Comparison of ENCODE assay signal across 17 cellular contexts in genomic region chr3:123753321-123753720, GRCh38.
DNase-seq lines count a peak whose midpoint lies in the region; ATAC-seq and TF ChIP-seq lines count a peak whose summit lies in the region.
"Had no signal": no experiment of that assay in that cellular context is flagged by ENCODE, and none has a peak within 500 bp of the region (broad histone marks: within the 10 kb centered on the region; RNA-seq: fewer than 3 reads in every experiment).

No MANE protein-coding gene starts in this region.

- TF ChIP-seq POLR2A in right lobe of liver (IDR thresholded peaks at IDR 0.05): no peak

- H3K27me3 Mint-ChIP-seq in CD4-positive, alpha-beta memory T cell: peaks cover 3 to 8% of the 10 kb centered on the region in 2 donors

- ATAC-seq in right lobe of liver (no peak), thoracic aorta (ENCODE audit: insufficient number of reproducible peaks, low FRiP score, low read depth) (no peak)

- peaks cover 0 to 5% (median 3%) of the 10 kb centered on the region in 4 donors for H3K4me1 Mint-ChIP-seq in CD4-positive, alpha-beta memory T cell

- no peaks in the 10 kb centered on the region for H3K36me3 Mint-ChIP-seq in CD4-positive, alpha-beta memory T cell

- no peak overlapping the region for H3K4me3 ChIP-seq in GM23248
- no peak overlapping the region for H3K4me3 ChIP-seq in ascending aorta
- no peak overlapping the region for H3K4me3 ChIP-seq in right lobe of liver
- no peak overlapping the region for H3K4me3 ChIP-seq in thoracic aorta
- no peak overlapping the region for H3K4me3 ChIP-seq in H7 (ENCODE audit: insufficient read depth, low read depth, low read length)
- no peak overlapping the region for H3K4me3 ChIP-seq in CD4-positive, alpha-beta memory T cell (ENCODE audit: low read length in 2 of 2)
- H3K4me3 ChIP-seq: HAP-1, Peyer's patch, SJSA1 had no signal

- H3K9me3 ChIP-seq in GM23248 (ENCODE audit: low read depth) (no peaks in the 10 kb centered on the region), ascending aorta (peaks cover 0 to 9% of the 10 kb centered on the region in 2 donors), right lobe of liver (no peaks in the 10 kb centered on the region), thoracic aorta (no peaks in the 10 kb centered on the region)
- H3K9me3 ChIP-seq in CD4-positive, alpha-beta memory T cell (ENCODE audit: control insufficient read depth in 1 of 2, low read length in 2 of 2): no peaks in the 10 kb centered on the region
- H3K9me3 ChIP-seq: HAP-1, Peyer's patch, SJSA1 had no signal

- H3K27ac ChIP-seq in GM23248: peak overlapping the region; percentile 31; the same call in 1 of the 2 replicates
- H3K27ac ChIP-seq in ascending aorta: peak overlapping the region; percentile 74 to 81
- peak overlapping the region in 2 of 3 donors; percentile 37 to 76 for H3K27ac ChIP-seq in right lobe of liver
- H3K27ac ChIP-seq in thoracic aorta: peak overlapping the region; percentile 72 to 84
- H3K27ac ChIP-seq in CD4-positive, alpha-beta memory T cell (ENCODE audit: low read depth, low read length): no peak overlapping the region
- H3K27ac ChIP-seq: C4-2B, Peyer's patch, SJSA1 had no signal

- H3K27ac Mint-ChIP-seq in CD4-positive, alpha-beta memory T cell: no peak overlapping the region

- POLR2A ChIA-PET in CD4-positive, alpha-beta memory T cell (lab: Charles Lee; ENCODE audit: partially characterized antibody): no interaction called here

- CTCF ChIA-PET in CD4-positive, alpha-beta memory T cell (lab: Charles Lee; ENCODE audit: partially characterized antibody): no interaction called here

- H2AFZ ChIP-seq in GM23248: no peak overlapping the region

- H3K4me3 Mint-ChIP-seq in CD4-positive, alpha-beta memory T cell: no peak overlapping the region

- DNase-seq in GM23248 (no peak), ascending aorta (ENCODE audit: low spot score in 2 of 2) (no peak), right lobe of liver (no peak), thoracic aorta (ENCODE audit: low spot score) (no peak), dermis blood vessel endothelial cell (no peak), H7 (no peak)
- DNase-seq in CD4-positive, alpha-beta memory T cell: no peak
- DNase-seq: DMS79, MM.1S, NCI-H1092 treated with DMSO at 0.1 percent for 48 hours, NCI-H2081, NCI-H446 treated with DMSO at 0.1 percent for 48 hours, NCI-H69, Peyer's patch had no signal

- no peak for TF ChIP-seq CTCF in ascending aorta (IDR thresholded peaks at IDR 0.05)
- TF ChIP-seq CTCF in right lobe of liver (IDR thresholded peaks at IDR 0.05): no peak
- TF ChIP-seq CTCF in thoracic aorta (IDR thresholded peaks at IDR 0.05): no peak

- H3F3A ChIP-seq in GM23248 (ENCODE audit: insufficient read depth): peaks cover 56% of the 10 kb centered on the region

- no peaks in the 10 kb centered on the region for H4K20me1 ChIP-seq in GM23248 (ENCODE audit: insufficient read depth)

- peaks cover 21% of the 10 kb centered on the region for H3K79me2 ChIP-seq in GM23248 (ENCODE audit: insufficient read depth)

- no peaks in the 10 kb centered on the region for H3K9me3 Mint-ChIP-seq in CD4-positive, alpha-beta memory T cell

- no peak overlapping the region for H3K9ac ChIP-seq in GM23248

- H3K4me2 ChIP-seq in GM23248 (ENCODE audit: unreplicated experiment): no peak overlapping the region

- H3K4me1 ChIP-seq in GM23248 (ENCODE audit: insufficient read depth) (peaks cover 79% of the 10 kb centered on the region), ascending aorta (peaks cover 23 to 62% of the 10 kb centered on the region in 2 donors), right lobe of liver (peaks cover 0 to 85% (median 37%) of the 10 kb centered on the region in 4 donors), thoracic aorta (ENCODE audit: control insufficient read depth in 1 of 2, low read depth in 2 of 2) (peaks cover 66 to 90% of the 10 kb centered on the region in 2 donors)
- H3K4me1 ChIP-seq in CD4-positive, alpha-beta memory T cell (ENCODE audit: insufficient read depth, low read length): no peaks in the 10 kb centered on the region

- no peaks in the 10 kb centered on the region for H3K9me2 ChIP-seq in GM23248 (ENCODE audit: insufficient read depth)

- H3K27me3 ChIP-seq in GM23248 (replicated peaks; ENCODE audit: insufficient read depth) (no peaks in the 10 kb centered on the region), ascending aorta (no peaks in the 10 kb centered on the region), right lobe of liver (no peaks in the 10 kb centered on the region), thoracic aorta (replicated peaks; ENCODE audit: insufficient read depth) (no peaks in the 10 kb centered on the region), H7 (ENCODE audit: control insufficient read depth, insufficient read depth, low read length) (no peaks in the 10 kb centered on the region)
- no peaks in the 10 kb centered on the region for H3K27me3 ChIP-seq in CD4-positive, alpha-beta memory T cell (ENCODE audit: insufficient read depth, low read length)
- H3K27me3 ChIP-seq: Peyer's patch, SJSA1 had no signal

- in situ Hi-C loops in GM23248 (cut with MboI): no loop called here

- peaks cover 5% of the 10 kb centered on the region; the same call in 1 of the 2 replicates for H3K36me3 ChIP-seq in GM23248 (ENCODE audit: low read depth)
- no peaks in the 10 kb centered on the region for H3K36me3 ChIP-seq in ascending aorta
- H3K36me3 ChIP-seq in right lobe of liver: no peaks in the 10 kb centered on the region
- peaks cover 10% of the 10 kb centered on the region for H3K36me3 ChIP-seq in thoracic aorta
- no peaks in the 10 kb centered on the region for H3K36me3 ChIP-seq in H7 (replicated peaks; ENCODE audit: control insufficient read depth, insufficient read depth, low read length)
- no peaks in the 10 kb centered on the region for H3K36me3 ChIP-seq in CD4-positive, alpha-beta memory T cell (ENCODE audit: insufficient read depth, low read length)
- H3K36me3 ChIP-seq: HAP-1, Peyer's patch had no signal

- intact Hi-C loops in ascending aorta (cut with DNase I) (no loop called here), right lobe of liver (cut with DNase I) (no loop called here)
- intact Hi-C loops in CD4-positive, alpha-beta memory T cell (cut with micrococcal nuclease): no loop called here
